Comparison of ENCODE assay signal across 8 cellular contexts in genomic region chr7:123535517-123535916, GRCh38. TPM values are rescaled to one million over a fixed set of nuclear protein-coding genes. Genes with fewer than 3 reads are reported as not detected.
DNase-seq lines count a peak whose midpoint lies in the region; ATAC-seq and TF ChIP-seq lines count a peak whose summit lies in the region.

No MANE protein-coding gene starts in this region.

- H3K4me1 ChIP-seq in DND-41 (ENCODE audit: insufficient read depth, low read length) (peaks cover 17% of the 10 kb centered on the region), esophagus squamous epithelium (peaks cover 0 to 51% (median 6%) of the 10 kb centered on the region in 3 donors)

- POLR2A ChIA-PET in RWPE1 (lab: Yijun Ruan, JAX; ENCODE audit: low non-redundant PET): no interaction called here

- WGBS in esophagus squamous epithelium, 2 donors: 83 to 91% methylated on average over 12 of the region's 12 CpGs

- H3K4me3 ChIP-seq in DND-41 (ENCODE audit: low read depth in 1 of 2, low read length in 2 of 2) (peak overlapping the region; percentile 33 to 70; a peak in 3 of 4 replicates), esophagus squamous epithelium (peak overlapping the region in 3 of 4 donors; percentile 63 to 77 (median 66))

- H3K27ac ChIP-seq in DND-41 (ENCODE audit: low read length) (peak overlapping the region; percentile 56; the same call in 1 of the 2 replicates), RWPE1 (peak overlapping the region; percentile 81; the same call in 1 of the 2 replicates), esophagus squamous epithelium (peak overlapping the region in 2 of 4 donors; percentile 90 to 93)

- CTCF ChIA-PET in RWPE1 (lab: Yijun Ruan, JAX): interaction anchor here (1.0 kb wide), 1 partner anchor 41 kb away, joined by 8 read pairs; no protein-coding TSS in a partner anchor

- H3K27me3 ChIP-seq in DND-41 (ENCODE audit: insufficient read depth, low read length, poor library complexity) (no peaks in the 10 kb centered on the region), esophagus squamous epithelium (peaks cover 0 to 28% (median 2%) of the 10 kb centered on the region in 4 donors)

- H3K9me3 ChIP-seq in DND-41 (ENCODE audit: insufficient read depth, low read length, severe bottlenecking) (no peaks in the 10 kb centered on the region), esophagus squamous epithelium (no peaks in the 10 kb centered on the region)

- intact Hi-C loops in esophagus squamous epithelium (cut with DNase I): no loop called here

- H2AFZ ChIP-seq in DND-41 (ENCODE audit: low read depth, low read length): 0 out of 2 replicates have a peak overlapping the region, but pooled peaks have one; percentile 81

- no peak for DNase-seq in DND-41
- no peak for DNase-seq in RWPE1 (ENCODE audit: low spot score)
- peak; percentile 0 for DNase-seq in esophagus squamous epithelium (lab: John Stamatoyannopoulos, UW)
- peak; percentile 9 for DNase-seq in retina
- no peak for DNase-seq in H4 (ENCODE audit: low spot score)

- TF ChIP-seq CTCF in DND-41 (IDR thresholded peaks at IDR 0.05; ENCODE audit: borderline replicate concordance, extremely low read depth, low read length, poor library complexity, severe bottlenecking) (no peak), RWPE1 (conservative IDR thresholded peaks at IDR 0.05; ENCODE audit: low read depth) (no peak), esophagus squamous epithelium (IDR thresholded peaks at IDR 0.05) (no peak)

- H3K36me3 ChIP-seq in DND-41 (ENCODE audit: insufficient read depth, low read length): no peaks in the 10 kb centered on the region
- H3K36me3 ChIP-seq in esophagus squamous epithelium: peaks cover 0 to 11% (median 0%) of the 10 kb centered on the region in 3 donors

- TF ChIP-seq POLR2A in esophagus squamous epithelium (IDR thresholded peaks at IDR 0.05): no peak

- H3K9ac ChIP-seq in DND-41 (ENCODE audit: low read depth, low read length): peak overlapping the region; percentile 55

- no peak for ATAC-seq in DND-41 (ENCODE audit: insufficient read depth, low read depth)
- no peak for ATAC-seq in GM18520 (IDR thresholded peaks at IDR 0.05; ENCODE audit: unreplicated experiment)
- no peak for ATAC-seq in HG03135 (IDR thresholded peaks at IDR 0.05; ENCODE audit: unreplicated experiment)
- ATAC-seq in GM19023 (IDR thresholded peaks at IDR 0.05; ENCODE audit: unreplicated experiment): no peak

- H3K79me2 ChIP-seq in DND-41 (ENCODE audit: insufficient read depth, low read length): no peaks in the 10 kb centered on the region

- no peaks in the 10 kb centered on the region for H4K20me1 ChIP-seq in DND-41 (ENCODE audit: insufficient read depth, low read length)

- H3K4me2 ChIP-seq in DND-41 (ENCODE audit: insufficient read depth, low read length): peak overlapping the region; percentile 83

RNA-seq across cellular contexts. Expression of gene IQUB, which starts 1.1 kb away (rescaled TPM):
- under 1 TPM in 1 of 4 donors, not detected in 3; 0.27 TPM for total RNA-seq in esophagus squamous epithelium
- total RNA-seq in H4 (2014; rRNA removed; shearing (Covaris generic)): 0.08 TPM in 1 of 2 replicates, not detected in the other

RNA-seq across cellular contexts. Expression of gene NDUFA5, which starts 22.1 kb away (rescaled TPM):
- total RNA-seq in esophagus squamous epithelium: 10 to 100 TPM; 17.1 to 55.6 (median 43.8) TPM
- total RNA-seq in H4 (2014; rRNA removed; shearing (Covaris generic)): 78.9 and 108 TPM in 2 replicates

Comparison
In these comparisons a context has a peak if more than half of its experiments do, and no peak if none do; other contexts are left out.
1. DNase-seq: peak in esophagus squamous epithelium (single experiment) and retina (single experiment); none in DND-41 (single experiment), RWPE1 (single experiment) and H4 (single experiment).